In the genomic region with DNA sequence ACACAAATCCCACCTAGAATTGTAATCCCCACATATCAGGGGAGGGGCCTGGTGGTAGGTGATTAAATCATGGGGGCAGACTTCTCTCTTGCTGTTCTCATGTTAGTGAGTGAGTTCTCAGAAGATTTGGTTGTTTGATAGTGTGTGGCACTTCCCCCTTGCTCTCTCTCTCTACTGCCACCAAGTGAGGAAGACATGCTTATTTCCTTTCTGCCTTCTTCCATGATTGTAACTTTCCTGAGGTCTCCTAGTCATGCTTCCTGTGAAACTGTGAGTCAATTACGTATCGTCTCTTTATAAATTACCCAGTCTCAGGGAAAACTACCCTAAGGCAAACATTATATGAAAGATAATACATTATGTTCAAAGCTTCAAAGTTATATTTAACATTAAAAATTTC, we compare ENCODE assay signal across 12 cellular contexts.
DNase-seq lines count a peak whose midpoint lies in the region; ATAC-seq and TF ChIP-seq lines count a peak whose summit lies in the region.
"Had no signal": no experiment of that assay in that cellular context is flagged by ENCODE, and none has a peak within 500 bp of the region (broad histone marks: within the 10 kb centered on the region; RNA-seq: fewer than 3 reads in every experiment).

No MANE protein-coding gene starts in this region.

- H3K27ac ChIP-seq in adrenal gland (no peak overlapping the region), right lobe of liver (no peak overlapping the region), Peyer's patch (no peak overlapping the region)
- H3K27ac ChIP-seq: ascending aorta, skin epidermis had no signal

- no peak overlapping the region for H3K4me2 ChIP-seq in Loucy (ENCODE audit: low read depth, low read length, poor library complexity, severe bottlenecking)

- H3K4me1 ChIP-seq in Loucy (ENCODE audit: insufficient read depth, low read length, poor library complexity, severe bottlenecking): no peaks in the 10 kb centered on the region
- H3K4me1 ChIP-seq in adrenal gland (replicated peaks in 1 of 2): no peaks in the 10 kb centered on the region
- H3K4me1 ChIP-seq in right lobe of liver: no peaks in the 10 kb centered on the region
- no peaks in the 10 kb centered on the region for H3K4me1 ChIP-seq in Peyer's patch
- H3K4me1 ChIP-seq: ascending aorta had no signal

- H3K4me3 ChIP-seq in Loucy (ENCODE audit: low read length, poor library complexity, severe bottlenecking) (no peak overlapping the region), adrenal gland (no peak overlapping the region), right lobe of liver (no peak overlapping the region), Peyer's patch (no peak overlapping the region)
- H3K4me3 ChIP-seq: ascending aorta, skin epidermis had no signal

- ATAC-seq in GM18861 (IDR thresholded peaks at IDR 0.05; ENCODE audit: unreplicated experiment) (peak; percentile 40), right lobe of liver (peak in 1 of 4 donors; percentile 26), HG03025 (IDR thresholded peaks at IDR 0.05; ENCODE audit: low FRiP score, unreplicated experiment) (no peak)

- TF ChIP-seq POLR2A in adrenal gland (IDR thresholded peaks at IDR 0.05) (no peak), right lobe of liver (IDR thresholded peaks at IDR 0.05) (no peak), Peyer's patch (IDR thresholded peaks at IDR 0.05) (no peak)

- no peak overlapping the region for H2AFZ ChIP-seq in Loucy (ENCODE audit: low read length)

- H3K27me3 ChIP-seq in Loucy (ENCODE audit: insufficient read depth, low read length, poor library complexity, severe bottlenecking) (no peaks in the 10 kb centered on the region), adrenal gland (no peaks in the 10 kb centered on the region), right lobe of liver (no peaks in the 10 kb centered on the region), Peyer's patch (no peaks in the 10 kb centered on the region)
- H3K27me3 ChIP-seq: ascending aorta had no signal

- H3K36me3 ChIP-seq in Loucy (ENCODE audit: insufficient read depth, low read length): no peaks in the 10 kb centered on the region
- no peaks in the 10 kb centered on the region for H3K36me3 ChIP-seq in adrenal gland (replicated peaks in 1 of 2)
- H3K36me3 ChIP-seq in right lobe of liver: no peaks in the 10 kb centered on the region
- no peaks in the 10 kb centered on the region for H3K36me3 ChIP-seq in Peyer's patch
- H3K36me3 ChIP-seq: ascending aorta had no signal

- TF ChIP-seq CTCF in Loucy (conservative IDR thresholded peaks at IDR 0.05; ENCODE audit: low read length): peak; percentile 16; the same call in 1 of the 2 replicates
- TF ChIP-seq CTCF in adrenal gland (IDR thresholded peaks at IDR 0.05): peak in 4 of 6 experiments; percentile 11 to 26 (median 20)
- TF ChIP-seq CTCF in right lobe of liver (IDR thresholded peaks at IDR 0.05): peak; percentile 5 to 36 (median 15)
- TF ChIP-seq CTCF in Peyer's patch (IDR thresholded peaks at IDR 0.05): no peak

- DNase-seq in adrenal gland (no peak), right lobe of liver (no peak), C1 segment of cervical spinal cord (lab: John Stamatoyannopoulos, UW) (no peak), Peyer's patch (no peak)
- DNase-seq: erythroblast, NCI-H1092, NCI-H524 treated with DMSO at 0.1 percent for 48 hours had no signal

- H3K9me3 ChIP-seq in Loucy (ENCODE audit: insufficient read depth, low read depth, low read length) (no peaks in the 10 kb centered on the region), adrenal gland (replicated peaks in 1 of 3) (no peaks in the 10 kb centered on the region), right lobe of liver (no peaks in the 10 kb centered on the region), Peyer's patch (no peaks in the 10 kb centered on the region)
- H3K9me3 ChIP-seq: ascending aorta had no signal

- intact Hi-C loops in adrenal gland (cut with DNase I) (no loop called here), right lobe of liver (cut with DNase I) (no loop called here)

- WGBS in adrenal gland, 4 donors: 48 to 64% (median 54%) methylated on average over 2 of the region's 2 CpGs
- 57% methylated on average over 2 of the region's 2 CpGs for WGBS in right lobe of liver (ENCODE audit: insufficient coverage, low coverage, low lambda C conversion rate, missing lambda C conversion rate)

- no peaks in the 10 kb centered on the region for H3F3A ChIP-seq in Loucy (ENCODE audit: low read depth)

- H3K9me2 ChIP-seq in Loucy (replicated peaks; ENCODE audit: low read depth, low read length): no peaks in the 10 kb centered on the region

- H3K9ac ChIP-seq in Loucy (ENCODE audit: low read depth, low read length, poor library complexity, severe bottlenecking): no peak overlapping the region

- H4K20me1 ChIP-seq in Loucy (ENCODE audit: insufficient read depth, low read length, poor library complexity, severe bottlenecking): no peaks in the 10 kb centered on the region

- H3K79me2 ChIP-seq in Loucy (ENCODE audit: insufficient read depth, low read length): no peaks in the 10 kb centered on the region

Comparison
In these comparisons a context has a peak if more than half of its experiments do, and no peak if none do; other contexts are left out.
1. CTCF ChIP-seq: peak in Loucy (single experiment), adrenal gland (4 of 6) and right lobe of liver (4 of 4); none in Peyer's patch (0 of 6).